12 cellular contexts compared by ENCODE assay signal in genomic region chr1:183043872-183044859, GRCh38. TPM values are rescaled to one million over a fixed set of nuclear protein-coding genes. Genes with fewer than 3 reads are reported as not detected.
A peak's percentile ranks its signal among the peaks of the same experiment; 100 is the strongest.
DNase-seq lines count a peak whose midpoint lies in the region; ATAC-seq, FAIRE-seq and TF ChIP-seq lines count a peak whose summit lies in the region.
"Had no signal": no experiment of that assay in that cellular context is flagged by ENCODE, and none has a peak within 500 bp of the region (broad histone marks: within the 10 kb centered on the region; RNA-seq: fewer than 3 reads in every experiment).

No MANE protein-coding gene starts in this region.

- FAIRE-seq in GM19239 (lab: Jason Lieb, UNC), result peak; percentile 14
- FAIRE-seq: frontal cortex had no signal

- POLR2A ChIA-PET in activated CD4-positive, alpha-beta T cell treated with anti-CD3 and anti-CD28 coated beads for 36 hours (lab: Charles Lee), result no interaction called here
- POLR2A ChIA-PET in RWPE1 (lab: Yijun Ruan, JAX; ENCODE audit: low non-redundant PET), result no interaction called here

- no peak overlapping the region for H3K27ac Mint-ChIP-seq in immature natural killer cell
- H3K27ac Mint-ChIP-seq in activated CD4-positive, alpha-beta T cell treated with anti-CD3 and anti-CD28 coated beads for 36 hours, result no peak overlapping the region
- H3K27ac Mint-ChIP-seq: activated CD8-positive, alpha-beta memory T cell treated with anti-CD3 and anti-CD28 coated beads, Interleukin-2, amount 10 ng/mL, durations not matched to agents 7 days and 5 days; naive thymus-derived CD8-positive, alpha-beta T cell had no signal

- peaks cover 95% of the 10 kb centered on the region for H3K79me2 ChIP-seq in hepatocyte

- no peaks in the 10 kb centered on the region for H3K27me3 ChIP-seq in hepatocyte
- no peaks in the 10 kb centered on the region for H3K27me3 ChIP-seq in thoracic aorta (replicated peaks; ENCODE audit: insufficient read depth)

- H3K4me3 ChIP-seq in hepatocyte (no peak overlapping the region), thoracic aorta (peak overlapping the region; percentile 24)

- H3K36me3 ChIP-seq in hepatocyte (replicated peaks; ENCODE audit: insufficient read depth, low read depth) (no peaks in the 10 kb centered on the region), thoracic aorta (no peaks in the 10 kb centered on the region)

- H3K4me1 ChIP-seq in hepatocyte (ENCODE audit: insufficient read depth) (peaks cover 50% of the 10 kb centered on the region), thoracic aorta (ENCODE audit: control insufficient read depth in 1 of 2, low read depth in 2 of 2) (peaks cover 53 to 93% of the 10 kb centered on the region in 2 donors)

- H3K27ac ChIP-seq in hepatocyte (peak overlapping the region; percentile 33), thoracic aorta (peak overlapping the region; percentile 41 to 54), RWPE1 (no peak overlapping the region)

- no peak for ATAC-seq in thoracic aorta (ENCODE audit: insufficient number of reproducible peaks, low FRiP score, low read depth)
- no peak for ATAC-seq in activated CD4-positive, alpha-beta T cell treated with anti-CD3 and anti-CD28 coated beads for 36 hours
- ATAC-seq: activated CD8-positive, alpha-beta memory T cell treated with anti-CD3 and anti-CD28 coated beads, Interleukin-2, amount 10 ng/mL, durations not matched to agents 7 days and 5 days; naive thymus-derived CD8-positive, alpha-beta T cell had no signal

- H4K20me1 ChIP-seq in hepatocyte (ENCODE audit: insufficient read depth, poor library complexity, severe bottlenecking), result peaks cover 5% of the 10 kb centered on the region

- no peak for DNase-seq in GM19239 (ENCODE audit: insufficient read length, low spot score)
- peak; percentile 77 for DNase-seq in amniotic stem cell (lab: John Stamatoyannopoulos, UW)
- DNase-seq in hepatocyte (ENCODE audit: low spot score), result no peak
- no peak for DNase-seq in thoracic aorta (ENCODE audit: low spot score)
- no peak for DNase-seq in immature natural killer cell
- DNase-seq in activated CD4-positive, alpha-beta T cell treated with anti-CD3 and anti-CD28 coated beads for 36 hours, result no peak
- no peak for DNase-seq in NOMO-1 treated with dmso at 0.1 percent for 144 hours (lab: John Stamatoyannopoulos, UW; ENCODE audit: unreplicated experiment)
- no peak for DNase-seq in RWPE1 (ENCODE audit: low spot score)
- DNase-seq: activated CD8-positive, alpha-beta memory T cell treated with anti-CD3 and anti-CD28 coated beads, Interleukin-2, amount 10 ng/mL, durations not matched to agents 7 days and 5 days; naive thymus-derived CD8-positive, alpha-beta T cell; NCI-H345 had no signal

- H3K36me3 Mint-ChIP-seq in immature natural killer cell, result no peaks in the 10 kb centered on the region
- H3K36me3 Mint-ChIP-seq in activated CD4-positive, alpha-beta T cell treated with anti-CD3 and anti-CD28 coated beads for 36 hours (ENCODE audit: low read depth), result no peaks in the 10 kb centered on the region
- H3K36me3 Mint-ChIP-seq: activated CD8-positive, alpha-beta memory T cell treated with anti-CD3 and anti-CD28 coated beads, Interleukin-2, amount 10 ng/mL, durations not matched to agents 7 days and 5 days; naive thymus-derived CD8-positive, alpha-beta T cell had no signal

- peaks cover 0 to 7% of the 10 kb centered on the region in 2 donors for H3K4me1 Mint-ChIP-seq in immature natural killer cell
- no peaks in the 10 kb centered on the region for H3K4me1 Mint-ChIP-seq in activated CD4-positive, alpha-beta T cell treated with anti-CD3 and anti-CD28 coated beads for 36 hours

- peak overlapping the region; percentile 39 for H3K4me2 ChIP-seq in hepatocyte

- no peaks in the 10 kb centered on the region for H3K9me2 ChIP-seq in hepatocyte (replicated peaks; ENCODE audit: insufficient read depth)

- H2AFZ ChIP-seq in hepatocyte, result no peak overlapping the region

- intact Hi-C loops in activated CD4-positive, alpha-beta T cell treated with anti-CD3 and anti-CD28 coated beads for 36 hours (cut with DNase I, micrococcal nuclease), result no loop called here

- no peak overlapping the region for H3K4me3 Mint-ChIP-seq in immature natural killer cell
- no peak overlapping the region for H3K4me3 Mint-ChIP-seq in activated CD4-positive, alpha-beta T cell treated with anti-CD3 and anti-CD28 coated beads for 36 hours
- H3K4me3 Mint-ChIP-seq: activated CD8-positive, alpha-beta memory T cell treated with anti-CD3 and anti-CD28 coated beads, Interleukin-2, amount 10 ng/mL, durations not matched to agents 7 days and 5 days; naive thymus-derived CD8-positive, alpha-beta T cell had no signal

- CTCF ChIA-PET in activated CD4-positive, alpha-beta T cell treated with anti-CD3 and anti-CD28 coated beads for 36 hours (lab: Charles Lee), result interaction anchor here (0.7 kb wide), 1 partner anchor 39 kb away, joined by 3 read pairs; no protein-coding TSS in a partner anchor
- CTCF ChIA-PET in RWPE1 (lab: Yijun Ruan, JAX), result interaction anchor here (0.6 kb wide), 1 partner anchor 34 kb away, joined by 3 read pairs; no protein-coding TSS in a partner anchor

- H3K9me3 Mint-ChIP-seq in immature natural killer cell, result peaks cover 0 to 5% (median 0%) of the 10 kb centered on the region in 6 donors
- H3K9me3 Mint-ChIP-seq in activated CD4-positive, alpha-beta T cell treated with anti-CD3 and anti-CD28 coated beads for 36 hours (ENCODE audit: low read depth), result no peaks in the 10 kb centered on the region
- H3K9me3 Mint-ChIP-seq: naive thymus-derived CD8-positive, alpha-beta T cell had no signal

- H3K9me3 ChIP-seq in hepatocyte (ENCODE audit: low read depth) (no peaks in the 10 kb centered on the region), thoracic aorta (no peaks in the 10 kb centered on the region)

- 59% methylated on average over 7 of the region's 7 CpGs for WGBS in hepatocyte (ENCODE audit: low lambda C conversion rate, missing lambda C conversion rate)

- H3K27me3 Mint-ChIP-seq in immature natural killer cell (ENCODE audit: low read depth in 3 of 3), result peaks cover 4 to 11% (median 7%) of the 10 kb centered on the region in 3 donors
- H3K27me3 Mint-ChIP-seq in activated CD4-positive, alpha-beta T cell treated with anti-CD3 and anti-CD28 coated beads for 36 hours, result peaks cover 63% of the 10 kb centered on the region

- no peak for TF ChIP-seq CTCF in hepatocyte (IDR thresholded peaks at IDR 0.05; ENCODE audit: poor library complexity)
- TF ChIP-seq CTCF in thoracic aorta (IDR thresholded peaks at IDR 0.05), result no peak
- no peak for TF ChIP-seq CTCF in RWPE1 (conservative IDR thresholded peaks at IDR 0.05; ENCODE audit: low read depth)

RNA-seq across cellular contexts. Expression of gene LAMC1, which starts 20.9 kb away (rescaled TPM):
- total RNA-seq in hepatocyte (178 and 185 TPM in 2 replicates), thoracic aorta (100 to 1,000 TPM; 273 to 362 TPM)
- polyA plus RNA-seq in hepatocyte (78.4 and 86.3 TPM in 2 replicates), immature natural killer cell (under 1 TPM in 1 of 3 donors, not detected in 2; 0.19 TPM)
- under 1 TPM; 0.25 to 0.46 TPM for total RNA-seq in activated CD4-positive, alpha-beta T cell treated with anti-CD3 and anti-CD28 coated beads for 36 hours
- polyA plus RNA-seq: naive thymus-derived CD8-positive, alpha-beta T cell had no signal

Comparison
In these comparisons a context has a peak if more than half of its experiments do, and no peak if none do; other contexts are left out.
1. RNA of gene LAMC1, which starts 20.9 kb away (total RNA-seq): 273 to 362 TPM in thoracic aorta and 178 to 185 TPM in hepatocyte; 0.25 to 0.46 TPM in activated CD4-positive, alpha-beta T cell treated with anti-CD3 and anti-CD28 coated beads for 36 hours; every median in the first group is over 100 times any median in the second.